Comparison of ENCODE assay signal across 8 cellular contexts in genomic region chr19:58229255-58229639, GRCh38. TPM values are rescaled to one million over a fixed set of nuclear protein-coding genes. Genes with fewer than 3 reads are reported as not detected.
A peak's percentile ranks its signal among the peaks of the same experiment; 100 is the strongest.
DNase-seq lines count a peak whose midpoint lies in the region; ATAC-seq lines count a peak whose summit lies in the region.

No MANE protein-coding gene starts in this region.

- H3K9me3 Mint-ChIP-seq in activated naive CD8-positive, alpha-beta T cell (ENCODE audit: low read depth): peaks cover 30% of the 10 kb centered on the region

- DNase-seq in DMS53 treated with DMSO at 0.1 percent for 48 hours (lab: John Stamatoyannopoulos, UW; ENCODE audit: unreplicated experiment) (peak; percentile 23), LHCN-M2 (ENCODE audit: low read depth) (peak; percentile 40), left ventricle myocardium superior (peak; percentile 37), renal cortical epithelial cell (ENCODE audit: low read depth) (peak; percentile 11), NCI-H2107 (lab: John Stamatoyannopoulos, UW) (no peak), NCI-H446 treated with DMSO at 0.1 percent for 48 hours (lab: John Stamatoyannopoulos, UW) (no peak)

- peaks cover 50% of the 10 kb centered on the region for H3K36me3 Mint-ChIP-seq in activated naive CD8-positive, alpha-beta T cell

- ATAC-seq in left ventricle myocardium superior: peak; percentile 54
- ATAC-seq in HG03139 (IDR thresholded peaks at IDR 0.05; ENCODE audit: unreplicated experiment): no peak

- no peaks in the 10 kb centered on the region for H3K27me3 Mint-ChIP-seq in activated naive CD8-positive, alpha-beta T cell

- H3K4me1 Mint-ChIP-seq in activated naive CD8-positive, alpha-beta T cell (ENCODE audit: low read depth): peaks cover 26% of the 10 kb centered on the region

- peak overlapping the region; percentile 81 for H3K27ac Mint-ChIP-seq in activated naive CD8-positive, alpha-beta T cell

- peak overlapping the region; percentile 93 for H3K4me3 Mint-ChIP-seq in activated naive CD8-positive, alpha-beta T cell

- intact Hi-C loops in left ventricle myocardium superior (cut with micrococcal nuclease): no loop called here

RNA-seq across cellular contexts. Expression of gene ZNF544, which starts 0.5 kb away (rescaled TPM):
- total RNA-seq in LHCN-M2 (2014; rRNA removed) (43.8 and 49.2 TPM in 2 replicates), left ventricle myocardium superior (24.6 TPM), renal cortical epithelial cell (53.8 and 73.3 TPM in 2 replicates)
- polyA plus RNA-seq in LHCN-M2 (2012): 24.1 TPM

RNA-seq across cellular contexts. Expression of gene ZNF274, which starts 46.4 kb away (rescaled TPM):
- total RNA-seq in LHCN-M2 (2014; rRNA removed) (12.2 and 12.7 TPM in 2 replicates), left ventricle myocardium superior (18.6 TPM), renal cortical epithelial cell (15.9 and 22.6 TPM in 2 replicates)
- polyA plus RNA-seq in LHCN-M2 (2012): 7.6 TPM

RNA-seq across cellular contexts. Expression of gene ZNF8, which starts 49.5 kb away (rescaled TPM):
- total RNA-seq in LHCN-M2 (2014; rRNA removed) (4.5 and 6.2 TPM in 2 replicates), left ventricle myocardium superior (4.8 TPM), renal cortical epithelial cell (4.2 and 10.9 TPM in 2 replicates)
- 1.7 TPM for polyA plus RNA-seq in LHCN-M2 (2012)

Comparison
In these comparisons a context has a peak if more than half of its experiments do, and no peak if none do; other contexts are left out.
1. DNase-seq: peak in DMS53 treated with DMSO at 0.1 percent for 48 hours (single experiment), LHCN-M2 (single experiment), left ventricle myocardium superior (single experiment) and renal cortical epithelial cell (single experiment); none in NCI-H2107 (single experiment) and NCI-H446 treated with DMSO at 0.1 percent for 48 hours (single experiment).